Comparison of ENCODE assay signal across 17 cellular contexts in genomic region chrX:1778817-1779216, GRCh38.
"Had no signal": no experiment of that assay in that cellular context is flagged by ENCODE, and none has a peak within 500 bp of the region (broad histone marks: within the 10 kb centered on the region; RNA-seq: fewer than 3 reads in every experiment).

No MANE protein-coding gene starts in this region.

- H3K9me3 ChIP-seq: lower lobe of right lung, thyroid gland, uterus had no signal

- H3K4me1 ChIP-seq: lower lobe of right lung, thyroid gland, uterus had no signal

- H3K27me3 ChIP-seq: thyroid gland, uterus had no signal

- ATAC-seq: left cardiac atrium, lower lobe of right lung had no signal

- H3K27ac ChIP-seq: lower lobe of right lung, thyroid gland, uterus, VCaP had no signal

- H3K4me3 ChIP-seq: lower lobe of right lung, thyroid gland, uterus had no signal

- DNase-seq: activated CD4-positive, alpha-beta T cell treated with anti-CD3 and anti-CD28 coated beads for 48 hours; activated naive CD4-positive, alpha-beta T cell treated with anti-CD3 and anti-CD28 coated beads, Interleukin-2, amount 50 U/mL, for 16 hours; activated T-cell treated with anti-CD3 and anti-CD28 coated beads for 4 hours; amniotic stem cell; cerebellar nuclear complex; endodermal cell; glutamatergic neuron; immature natural killer cell; left cardiac atrium; lower lobe of right lung; naive B cell; stimulated activated CD4-positive, alpha-beta T cell treated with anti-CD3 and anti-CD28 coated beads, Interleukin-15, amount 100 ng/mL, for 24 hours; stimulated activated CD4-positive, alpha-beta T cell treated with anti-CD3 and anti-CD28 coated beads, Interleukin-4, amount 100 ng/mL, for 24 hours; T-helper 9 cell; thyroid gland; uterus had no signal

- H3K36me3 ChIP-seq: lower lobe of right lung, thyroid gland, uterus had no signal
